In genomic region chr20:49775229-49775693, GRCh38 we compare ENCODE assay signal across 1 cellular context.
TF ChIP-seq lines count a peak whose summit lies in the region.

No MANE protein-coding gene starts in this region.

TF ChIP-seq in K562, 482 proteins besides CTCF, POLR2A, EP300 and RAD21 (continued from another document and continues in another):
- TF ChIP-seq NR2C2 (CRISPR knock-in tag; IDR thresholded peaks at IDR 0.05) (no peak), NR2C2 (tag; IDR thresholded peaks at IDR 0.05) (no peak; the same call in 1 of the 2 replicates), ZNF280A (IDR thresholded peaks at IDR 0.05; ENCODE audit: low read depth, partially characterized antibody) (no peak), E2F3 (CRISPR knock-in tag; IDR thresholded peaks at IDR 0.05) (no peak), ZNF24 (IDR thresholded peaks at IDR 0.05) (peak; percentile 75; the same call in 1 of the 2 replicates), HCFC1 (IDR thresholded peaks at IDR 0.05; ENCODE audit: low read depth, low read length) (no peak), ELF1 (tag; IDR thresholded peaks at IDR 0.05) (no peak), E4F1 (CRISPR knock-in tag; IDR thresholded peaks at IDR 0.05; ENCODE audit: borderline replicate concordance) (no peak), THRB (CRISPR knock-in tag; conservative IDR thresholded peaks at IDR 0.05) (no peak), KAT2B (IDR thresholded peaks at IDR 0.05; ENCODE audit: low read depth, low read length) (no peak), SRSF9 (IDR thresholded peaks at IDR 0.05; ENCODE audit: borderline replicate concordance, low read depth, low read length) (no peak), UBTF (IDR thresholded peaks at IDR 0.05; ENCODE audit: borderline replicate concordance in 1 of 2, low read depth in 2 of 2, low read length in 2 of 2) (no peak), POLR2B (IDR thresholded peaks at IDR 0.05; ENCODE audit: low read depth, partially characterized antibody) (no peak), NFRKB (IDR thresholded peaks at IDR 0.05; ENCODE audit: low read depth) (no peak), TAF15 (IDR thresholded peaks at IDR 0.05; ENCODE audit: low read depth, low read length) (no peak), NCOA6 (IDR thresholded peaks at IDR 0.05) (no peak), KDM5B (IDR thresholded peaks at IDR 0.05; ENCODE audit: insufficient replicate concordance, low read depth, low read length) (no peak), NFE2 (IDR thresholded peaks at IDR 0.05; ENCODE audit: low read depth) (0 out of 2 replicates have a peak, but pooled peaks have one; percentile 14), PTRF (tag; IDR thresholded peaks at IDR 0.05) (no peak), CEBPG (CRISPR knock-in tag; IDR thresholded peaks at IDR 0.05) (no peak), CEBPG (tag; conservative IDR thresholded peaks at IDR 0.05 in 1 of 2, IDR thresholded peaks at IDR 0.05 in 1 of 2) (peak in 1 of 2 experiments; percentile 41; a peak in 1 of 4 replicates), PHB (CRISPR knock-in tag; IDR thresholded peaks at IDR 0.05) (no peak), TFAP4 (CRISPR knock-in tag; IDR thresholded peaks at IDR 0.05; ENCODE audit: borderline replicate concordance) (peak; percentile 22; the same call in 1 of the 2 replicates), HNRNPLL (IDR thresholded peaks at IDR 0.05; ENCODE audit: low read depth, low read length, poor library complexity, severe bottlenecking) (no peak), SOX6 (IDR thresholded peaks at IDR 0.05) (no peak), ZBTB40 (IDR thresholded peaks at IDR 0.05) (no peak), ZBTB40 (CRISPR knock-in tag; IDR thresholded peaks at IDR 0.05) (no peak), HBP1 (CRISPR knock-in tag; IDR thresholded peaks at IDR 0.05) (no peak), EGR1 (conservative IDR thresholded peaks at IDR 0.05) (peak; percentile 68), SIN3A (IDR thresholded peaks at IDR 0.05; ENCODE audit: borderline replicate concordance in 2 of 2, control insufficient read depth in 1 of 2, low read depth in 2 of 2, low read length in 2 of 2) (no peak), FOXP4 (CRISPR knock-in tag; IDR thresholded peaks at IDR 0.05; ENCODE audit: borderline replicate concordance) (no peak), TEAD1 (CRISPR knock-in tag; IDR thresholded peaks at IDR 0.05) (no peak), CCNT2 (IDR thresholded peaks at IDR 0.05; ENCODE audit: borderline replicate concordance, extremely low read depth, insufficient read length, low read depth, low read length) (no peak), RFX7 (CRISPR knock-in tag; IDR thresholded peaks at IDR 0.05) (no peak), ZNF780A (CRISPR knock-in tag; IDR thresholded peaks at IDR 0.05) (no peak), HDAC1 (IDR thresholded peaks at IDR 0.05) (no peak), DPF2 (IDR thresholded peaks at IDR 0.05) (peak; percentile 40), ZNF384 (IDR thresholded peaks at IDR 0.05; ENCODE audit: low read depth, low read length) (peak; percentile 51; the same call in 1 of the 2 replicates), KDM1A (IDR thresholded peaks at IDR 0.05) (no peak), GATAD2B (IDR thresholded peaks at IDR 0.05; ENCODE audit: borderline replicate concordance) (no peak), RBM39 (optimal IDR thresholded peaks at IDR 0.05; ENCODE audit: low read depth, low read length) (no peak), KAT7 (CRISPR knock-in tag; IDR thresholded peaks at IDR 0.05; ENCODE audit: borderline replicate concordance) (no peak), XRCC5 (IDR thresholded peaks at IDR 0.05; ENCODE audit: low read depth, low read length) (no peak), BRF1 (IDR thresholded peaks at IDR 0.05; ENCODE audit: borderline replicate concordance, extremely low read depth, insufficient read length) (no peak), ZNF263 (CRISPR knock-in tag; IDR thresholded peaks at IDR 0.05; ENCODE audit: borderline replicate concordance) (no peak)
